Comparison of ENCODE assay signal across 10 cellular contexts in the genomic region with DNA sequence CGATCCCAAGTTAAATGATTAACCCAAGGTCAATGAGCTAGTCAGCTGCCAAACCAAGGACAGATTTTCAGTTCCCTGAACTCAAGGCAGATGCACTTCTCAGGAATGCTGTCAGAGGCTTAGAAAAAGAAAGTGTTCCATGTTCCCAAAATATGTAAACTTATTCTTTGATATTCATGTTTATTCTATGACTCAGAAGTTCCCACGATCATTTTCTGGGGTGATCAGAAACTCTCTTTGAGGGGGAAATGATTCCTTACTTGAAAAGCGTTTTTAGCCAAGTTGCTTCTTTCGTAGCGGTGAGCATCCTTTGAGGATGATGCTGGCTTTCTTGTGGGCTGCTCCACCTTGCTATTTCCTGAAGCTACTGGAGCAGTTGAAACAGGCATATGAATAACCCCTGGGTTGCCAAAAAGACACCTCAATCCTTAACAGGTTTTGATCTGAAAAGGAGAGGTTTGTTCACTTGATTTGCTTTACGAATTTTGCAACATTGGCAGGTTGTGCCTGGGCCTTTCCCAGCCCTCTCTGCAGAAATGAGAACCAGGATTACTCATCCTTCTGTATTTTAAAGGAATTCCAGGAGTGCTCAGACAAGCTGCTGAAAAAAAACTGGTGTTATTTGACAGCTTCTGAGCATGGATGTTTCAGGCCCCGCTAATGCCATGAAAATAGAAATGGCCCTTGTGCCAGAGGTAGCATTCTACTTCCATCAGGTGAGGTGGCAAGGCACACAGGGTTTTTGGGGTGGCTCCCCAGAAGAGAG.
A peak's percentile ranks its signal among the peaks of the same experiment; 100 is the strongest.
DNase-seq lines count a peak whose midpoint lies in the region; ATAC-seq and TF ChIP-seq lines count a peak whose summit lies in the region.
"Had no signal": no experiment of that assay in that cellular context is flagged by ENCODE, and none has a peak within 500 bp of the region (broad histone marks: within the 10 kb centered on the region; RNA-seq: fewer than 3 reads in every experiment).

No MANE protein-coding gene starts in this region.

- no peaks in the 10 kb centered on the region for H3K9me3 Mint-ChIP-seq in activated T-cell treated with anti-CD3 and anti-CD28 coated beads, Interleukin-2, amount 50 U/mL, for 24 hours
- H3K9me3 Mint-ChIP-seq in stimulated activated naive CD8-positive, alpha-beta T cell treated with anti-CD3 and anti-CD28 coated beads, Interleukin-15, Interleukin-2, amounts not matched to agents 100 ng/mL and 50 ng/mL, for 24 hours, result no peaks in the 10 kb centered on the region
- no peaks in the 10 kb centered on the region for H3K9me3 Mint-ChIP-seq in activated T-helper 1 cell treated with anti-CD3 and anti-CD28 coated beads, Interleukin-12 subunit alpha, Interleukin-12 subunit beta, Interleukin-2, Interleukin-4 antibody, amounts not matched to agents 30 ng/mL and 10 ng/mL and 1 ng/mL, durations not matched to agents 14 hours and 24 hours and 36 hours

- H3K4me1 Mint-ChIP-seq in activated T-cell treated with anti-CD3 and anti-CD28 coated beads, Interleukin-2, amount 50 U/mL, for 24 hours (ENCODE audit: low read depth), result peaks cover 73% of the 10 kb centered on the region
- H3K4me1 Mint-ChIP-seq in stimulated activated naive CD8-positive, alpha-beta T cell treated with anti-CD3 and anti-CD28 coated beads, Interleukin-15, Interleukin-2, amounts not matched to agents 100 ng/mL and 50 ng/mL, for 24 hours (ENCODE audit: low read depth), result peaks cover 82% of the 10 kb centered on the region
- H3K4me1 Mint-ChIP-seq in activated T-helper 1 cell treated with anti-CD3 and anti-CD28 coated beads, Interleukin-12 subunit alpha, Interleukin-12 subunit beta, Interleukin-2, Interleukin-4 antibody, amounts not matched to agents 30 ng/mL and 10 ng/mL and 1 ng/mL, durations not matched to agents 14 hours and 24 hours and 36 hours (ENCODE audit: low read depth), result peaks cover 73% of the 10 kb centered on the region

- 72% methylated on average over 7 of the region's 7 CpGs for WGBS in hepatocyte (ENCODE audit: low lambda C conversion rate, missing lambda C conversion rate)
- 68 to 72% methylated on average over 7 of the region's 7 CpGs for WGBS in heart right ventricle, 2 donors

- H3K9me3 ChIP-seq in hepatocyte (ENCODE audit: low read depth) (no peaks in the 10 kb centered on the region), heart right ventricle (no peaks in the 10 kb centered on the region)
- H3K9me3 ChIP-seq: ovary had no signal

- H3K27ac ChIP-seq in hepatocyte (peak overlapping the region; percentile 29), heart right ventricle (peak overlapping the region in 2 of 10 donors; percentile 11 to 57)
- H3K27ac ChIP-seq: ovary, VCaP had no signal

- DNase-seq in activated T-cell treated with anti-CD3 and anti-CD28 coated beads, Interleukin-2, amount 50 U/mL, for 24 hours, result no peak
- no peak for DNase-seq in activated T-cell treated with anti-CD3 and anti-CD28 coated beads for 4 hours
- peak; percentile 44 for DNase-seq in amniotic stem cell (lab: John Stamatoyannopoulos, UW)
- DNase-seq in hepatocyte (ENCODE audit: low spot score), result no peak
- DNase-seq in activated T-helper 1 cell treated with anti-CD3 and anti-CD28 coated beads, Interleukin-12 subunit alpha, Interleukin-12 subunit beta, Interleukin-2, Interleukin-4 antibody, amounts not matched to agents 30 ng/mL and 10 ng/mL and 1 ng/mL, durations not matched to agents 14 hours and 24 hours and 36 hours (ENCODE audit: low spot score), result no peak
- DNase-seq in heart right ventricle, result no peak
- DNase-seq in DMS153 treated with DMSO at 0.1 percent for 48 hours (lab: John Stamatoyannopoulos, UW; ENCODE audit: unreplicated experiment), result no peak
- DNase-seq: ovary had no signal

- no peaks in the 10 kb centered on the region for H4K20me1 ChIP-seq in hepatocyte (ENCODE audit: insufficient read depth, poor library complexity, severe bottlenecking)

- H2AFZ ChIP-seq in hepatocyte, result no peak overlapping the region

- H3K4me3 ChIP-seq in hepatocyte (no peak overlapping the region), heart right ventricle (no peak overlapping the region)
- H3K4me3 ChIP-seq: ovary had no signal

- H3K9me2 ChIP-seq in hepatocyte (replicated peaks; ENCODE audit: insufficient read depth), result no peaks in the 10 kb centered on the region

- H3K4me2 ChIP-seq in hepatocyte, result no peak overlapping the region

- H3K36me3 ChIP-seq in hepatocyte (replicated peaks; ENCODE audit: insufficient read depth, low read depth), result no peaks in the 10 kb centered on the region
- no peaks in the 10 kb centered on the region for H3K36me3 ChIP-seq in heart right ventricle
- H3K36me3 ChIP-seq: ovary had no signal

- intact Hi-C loops in activated T-helper 1 cell treated with anti-CD3 and anti-CD28 coated beads, Interleukin-12 subunit alpha, Interleukin-12 subunit beta, Interleukin-2, Interleukin-4 antibody, amounts not matched to agents 30 ng/mL and 10 ng/mL and 1 ng/mL, durations not matched to agents 14 hours and 24 hours and 36 hours (cut with micrococcal nuclease), result no loop called here
- intact Hi-C loops in heart right ventricle (cut with DNase I), result loop anchor here in 1 of 10 donors (10.0 kb wide), 1 partner anchor 121 kb away; a partner anchor contains a TSS

- TF ChIP-seq CTCF in hepatocyte (IDR thresholded peaks at IDR 0.05; ENCODE audit: poor library complexity), result no peak
- no peak for TF ChIP-seq CTCF in heart right ventricle (IDR thresholded peaks at IDR 0.05)

- peak overlapping the region; percentile 41 for H3K27ac Mint-ChIP-seq in activated T-cell treated with anti-CD3 and anti-CD28 coated beads, Interleukin-2, amount 50 U/mL, for 24 hours
- H3K27ac Mint-ChIP-seq in stimulated activated naive CD8-positive, alpha-beta T cell treated with anti-CD3 and anti-CD28 coated beads, Interleukin-15, Interleukin-2, amounts not matched to agents 100 ng/mL and 50 ng/mL, for 24 hours, result peak overlapping the region; percentile 62
- H3K27ac Mint-ChIP-seq in activated T-helper 1 cell treated with anti-CD3 and anti-CD28 coated beads, Interleukin-12 subunit alpha, Interleukin-12 subunit beta, Interleukin-2, Interleukin-4 antibody, amounts not matched to agents 30 ng/mL and 10 ng/mL and 1 ng/mL, durations not matched to agents 14 hours and 24 hours and 36 hours, result no peak overlapping the region

- H3K4me3 Mint-ChIP-seq in activated T-cell treated with anti-CD3 and anti-CD28 coated beads, Interleukin-2, amount 50 U/mL, for 24 hours, result no peak overlapping the region
- H3K4me3 Mint-ChIP-seq in stimulated activated naive CD8-positive, alpha-beta T cell treated with anti-CD3 and anti-CD28 coated beads, Interleukin-15, Interleukin-2, amounts not matched to agents 100 ng/mL and 50 ng/mL, for 24 hours, result no peak overlapping the region
- no peak overlapping the region for H3K4me3 Mint-ChIP-seq in activated T-helper 1 cell treated with anti-CD3 and anti-CD28 coated beads, Interleukin-12 subunit alpha, Interleukin-12 subunit beta, Interleukin-2, Interleukin-4 antibody, amounts not matched to agents 30 ng/mL and 10 ng/mL and 1 ng/mL, durations not matched to agents 14 hours and 24 hours and 36 hours

- H3K4me1 ChIP-seq in hepatocyte (ENCODE audit: insufficient read depth), result peaks cover 15% of the 10 kb centered on the region
- H3K4me1 ChIP-seq in heart right ventricle, result peaks cover 9 to 57% (median 28%) of the 10 kb centered on the region in 9 donors

- ATAC-seq in heart right ventricle, result no peak

- H3K27me3 ChIP-seq in hepatocyte (no peaks in the 10 kb centered on the region), heart right ventricle (no peaks in the 10 kb centered on the region)
- H3K27me3 ChIP-seq: ovary had no signal

- no peaks in the 10 kb centered on the region for H3K27me3 Mint-ChIP-seq in activated T-cell treated with anti-CD3 and anti-CD28 coated beads, Interleukin-2, amount 50 U/mL, for 24 hours
- H3K27me3 Mint-ChIP-seq in stimulated activated naive CD8-positive, alpha-beta T cell treated with anti-CD3 and anti-CD28 coated beads, Interleukin-15, Interleukin-2, amounts not matched to agents 100 ng/mL and 50 ng/mL, for 24 hours, result no peaks in the 10 kb centered on the region
- peaks cover 2% of the 10 kb centered on the region for H3K27me3 Mint-ChIP-seq in activated T-helper 1 cell treated with anti-CD3 and anti-CD28 coated beads, Interleukin-12 subunit alpha, Interleukin-12 subunit beta, Interleukin-2, Interleukin-4 antibody, amounts not matched to agents 30 ng/mL and 10 ng/mL and 1 ng/mL, durations not matched to agents 14 hours and 24 hours and 36 hours (ENCODE audit: insufficient read depth)

- no peaks in the 10 kb centered on the region for H3K36me3 Mint-ChIP-seq in activated T-cell treated with anti-CD3 and anti-CD28 coated beads, Interleukin-2, amount 50 U/mL, for 24 hours (ENCODE audit: low read depth)
- H3K36me3 Mint-ChIP-seq in stimulated activated naive CD8-positive, alpha-beta T cell treated with anti-CD3 and anti-CD28 coated beads, Interleukin-15, Interleukin-2, amounts not matched to agents 100 ng/mL and 50 ng/mL, for 24 hours (ENCODE audit: low read depth), result no peaks in the 10 kb centered on the region
- peaks cover 4% of the 10 kb centered on the region for H3K36me3 Mint-ChIP-seq in activated T-helper 1 cell treated with anti-CD3 and anti-CD28 coated beads, Interleukin-12 subunit alpha, Interleukin-12 subunit beta, Interleukin-2, Interleukin-4 antibody, amounts not matched to agents 30 ng/mL and 10 ng/mL and 1 ng/mL, durations not matched to agents 14 hours and 24 hours and 36 hours (ENCODE audit: low read depth)

- H3K79me2 ChIP-seq in hepatocyte, result no peaks in the 10 kb centered on the region
